ENCODE assay signal across 1 cellular context in genomic region chr15:59448871-59449270, GRCh38.
TF ChIP-seq lines count a peak whose summit lies in the region.

No MANE protein-coding gene starts in this region.

TF ChIP-seq in A549, 52 proteins besides CTCF, POLR2A, EP300 and RAD21 (continued from another document):
- TF ChIP-seq, protein P1, sequence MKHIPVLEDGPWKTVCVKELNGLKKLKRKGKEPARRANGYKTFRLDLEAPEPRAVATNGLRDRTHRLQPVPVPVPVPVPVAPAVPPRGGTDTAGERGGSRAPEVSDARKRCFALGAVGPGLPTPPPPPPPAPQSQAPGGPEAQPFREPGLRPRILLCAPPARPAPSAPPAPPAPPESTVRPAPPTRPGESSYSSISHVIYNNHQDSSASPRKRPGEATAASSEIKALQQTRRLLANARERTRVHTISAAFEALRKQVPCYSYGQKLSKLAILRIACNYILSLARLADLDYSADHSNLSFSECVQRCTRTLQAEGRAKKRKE (CRISPR knock-in tag; IDR thresholded peaks at IDR 0.05; ENCODE audit: low read depth), result no peak
- no peak for TF ChIP-seq SMC3 (IDR thresholded peaks at IDR 0.05)
- no peak for TF ChIP-seq HOXB5 (CRISPR knock-in tag; IDR thresholded peaks at IDR 0.05)
TF ChIP-seq in A549: peak in this region for 0.
